Comparison of ENCODE assay signal across 25 cellular contexts in genomic region chr1:18511469-18511997, GRCh38. TPM values are rescaled to one million over a fixed set of nuclear protein-coding genes. Genes with fewer than 3 reads are reported as not detected.
DNase-seq lines count a peak whose midpoint lies in the region; ATAC-seq, FAIRE-seq and TF ChIP-seq lines count a peak whose summit lies in the region.
"Had no signal": no experiment of that assay in that cellular context is flagged by ENCODE, and none has a peak within 500 bp of the region (broad histone marks: within the 10 kb centered on the region; RNA-seq: fewer than 3 reads in every experiment).

No MANE protein-coding gene starts in this region.

- H3K36me3 ChIP-seq in Panc1 (ENCODE audit: control insufficient read depth, insufficient read depth, low read length): no peaks in the 10 kb centered on the region
- no peaks in the 10 kb centered on the region for H3K36me3 ChIP-seq in kidney epithelial cell (ENCODE audit: control insufficient read depth, insufficient read depth, low read length)
- H3K36me3 ChIP-seq in gastrocnemius medialis: no peaks in the 10 kb centered on the region
- H3K36me3 ChIP-seq: prostate gland, uterus had no signal

- in situ Hi-C loops in Panc1 (cut with HindIII; ENCODE audit: low pct_unique_long_range_greater_than_20kb, low sequenced_read_pairs): no loop called here
- in situ Hi-C loops in gastrocnemius medialis (cut with MboI; ENCODE audit: low sequenced_read_pairs in 4 of 4): no loop called here

- ATAC-seq in Panc1 (no peak), GM21619 (IDR thresholded peaks at IDR 0.05; ENCODE audit: unreplicated experiment) (no peak), gastrocnemius medialis (no peak)
- ATAC-seq: activated CD4-positive, alpha-beta T cell treated with anti-CD3 and anti-CD28 coated beads for 36 hours; CD8-positive, alpha-beta T cell; natural killer cell treated with Interleukin-12 subunit alpha and Interleukin-12 subunit beta and Interleukin-15 and Interleukin-18, amount 100 ng/mL, for 72 hours had no signal

- intact Hi-C loops in Panc1 (cut with micrococcal nuclease; ENCODE audit: unreplicated experiment): loop anchor here (10.0 kb wide), 1 partner anchor 63 kb away; no protein-coding TSS in a partner anchor
- intact Hi-C loops in gastrocnemius medialis (cut with DNase I; ENCODE audit: low total_unique reads): no loop called here

- H3K27ac ChIP-seq in Panc1 (ENCODE audit: low read length) (no peak overlapping the region), gastrocnemius medialis (no peak overlapping the region)
- H3K27ac ChIP-seq: KMS-11, prostate gland, skin epidermis, uterus had no signal

- POLR2A ChIA-PET in Panc1 (lab: Charles Lee): no interaction called here

- CTCF ChIA-PET in Panc1 (lab: Charles Lee): interaction anchor here (0.7 kb wide), 2 partner anchors 87 to 167 kb away, joined by 4 to 10 read pairs; no protein-coding TSS in a partner anchor

- BruUV-seq in Panc1 (replicated peaks; lab: Mats Ljungman, UMichigan): no TSS peak

- TF ChIP-seq POLR2A in GM12892 (IDR thresholded peaks at IDR 0.05; ENCODE audit: low read depth, low read length): no peak
- TF ChIP-seq POLR2A in gastrocnemius medialis (IDR thresholded peaks at IDR 0.05): no peak

- H3K4me1 ChIP-seq in Panc1 (ENCODE audit: control insufficient read depth, insufficient read depth, low read length): no peaks in the 10 kb centered on the region
- no peaks in the 10 kb centered on the region for H3K4me1 ChIP-seq in gastrocnemius medialis
- H3K4me1 ChIP-seq: prostate gland, uterus had no signal

- no peak for FAIRE-seq in GM12892 (lab: Jason Lieb, UNC)
- FAIRE-seq: H54, RCC 7860 had no signal

- H3K4me3 ChIP-seq in Panc1 (ENCODE audit: low read depth in 2 of 2, low read length in 2 of 2) (no peak overlapping the region), kidney epithelial cell (ENCODE audit: low read depth, low read length) (no peak overlapping the region), gastrocnemius medialis (no peak overlapping the region)
- H3K4me3 ChIP-seq: prostate gland, skin epidermis, uterus had no signal

- peaks cover 8% of the 10 kb centered on the region; the same call in 1 of the 2 replicates for H3K9me3 ChIP-seq in Panc1 (ENCODE audit: control insufficient read depth, insufficient read depth, low read depth, low read length)
- H3K9me3 ChIP-seq in gastrocnemius medialis: peaks cover 0 to 7% (median 0%) of the 10 kb centered on the region in 3 donors
- H3K9me3 ChIP-seq: prostate gland had no signal

- DNase-seq in DMS79 treated with DMSO at 0.1 percent for 48 hours (lab: John Stamatoyannopoulos, UW) (peak; percentile 96), NCI-H128 (lab: John Stamatoyannopoulos, UW; ENCODE audit: unreplicated experiment) (peak; percentile 22), Panc1 (ENCODE audit: low read depth, low spot score) (no peak), kidney epithelial cell (ENCODE audit: low read depth) (no peak), GM12892 (ENCODE audit: insufficient read length) (no peak), NCI-H446 (lab: John Stamatoyannopoulos, UW) (no peak), gastrocnemius medialis (no peak)
- DNase-seq: activated CD4-positive, alpha-beta T cell treated with anti-CD3 and anti-CD28 coated beads for 36 hours; anterior cingulate cortex; CD8-positive, alpha-beta T cell; cerebellar nuclear complex; hippocampal formation; kidney glomerular epithelial cell; mesendoderm; NCI-H1417 treated with DMSO at 0.1 percent for 48 hours; NCI-H774; stimulated activated CD4-positive, alpha-beta T cell treated with anti-CD3 and anti-CD28 coated beads, Interleukin-4, amount 100 ng/mL, for 1 hour; uterus had no signal

- TF ChIP-seq CTCF in Panc1 (IDR thresholded peaks at IDR 0.05) (peak; percentile 51; the same call in 1 of the 2 replicates), kidney epithelial cell (IDR thresholded peaks at IDR 0.05; ENCODE audit: insufficient read depth, low read length, poor library complexity, severe bottlenecking) (peak; percentile 27), gastrocnemius medialis (IDR thresholded peaks at IDR 0.05 in 4 of 5, conservative IDR thresholded peaks at IDR 0.05 in 1 of 5) (no peak)

- H3K27me3 ChIP-seq in Panc1 (ENCODE audit: control insufficient read depth, insufficient read depth, low read length): peaks cover 9% of the 10 kb centered on the region; the same call in 1 of the 2 replicates
- H3K27me3 ChIP-seq in kidney epithelial cell (ENCODE audit: control insufficient read depth, insufficient read depth, low read length): no peaks in the 10 kb centered on the region
- peaks cover 0 to 6% (median 3%) of the 10 kb centered on the region in 3 donors for H3K27me3 ChIP-seq in gastrocnemius medialis
- H3K27me3 ChIP-seq: uterus had no signal

RNA-seq across cellular contexts. Expression of gene KLHDC7A, which starts 30.8 kb away (rescaled TPM):
- total RNA-seq in Panc1 (2021; ENCODE audit: unreplicated experiment) (0.31 TPM), kidney epithelial cell (1.8 and 2.4 TPM in 2 replicates), gastrocnemius medialis (under 1 TPM in 1 of 4 donors, not detected in 3; 0.13 TPM)
- 0.15 TPM for polyA plus RNA-seq in Panc1 (2012; ENCODE audit: insufficient read length)
- not detected for polyA plus RNA-seq in GM12892 (2012; ENCODE audit: missing spikeins)
- total RNA-seq: activated CD4-positive, alpha-beta T cell treated with anti-CD3 and anti-CD28 coated beads for 36 hours; CD8-positive, alpha-beta T cell had no signal

Comparison
In these comparisons a context has a peak if more than half of its experiments do, and no peak if none do; other contexts are left out.
1. DNase-seq: peak in DMS79 treated with DMSO at 0.1 percent for 48 hours (single experiment) and NCI-H128 (single experiment); none in Panc1 (single experiment), kidney epithelial cell (single experiment), GM12892 (single experiment), NCI-H446 (0 of 2) and gastrocnemius medialis (0 of 2).
2. CTCF ChIP-seq: peak in Panc1 (single experiment) and kidney epithelial cell (single experiment); none in gastrocnemius medialis (0 of 5).